1 cellular context compared by ENCODE assay signal in the genomic region with DNA sequence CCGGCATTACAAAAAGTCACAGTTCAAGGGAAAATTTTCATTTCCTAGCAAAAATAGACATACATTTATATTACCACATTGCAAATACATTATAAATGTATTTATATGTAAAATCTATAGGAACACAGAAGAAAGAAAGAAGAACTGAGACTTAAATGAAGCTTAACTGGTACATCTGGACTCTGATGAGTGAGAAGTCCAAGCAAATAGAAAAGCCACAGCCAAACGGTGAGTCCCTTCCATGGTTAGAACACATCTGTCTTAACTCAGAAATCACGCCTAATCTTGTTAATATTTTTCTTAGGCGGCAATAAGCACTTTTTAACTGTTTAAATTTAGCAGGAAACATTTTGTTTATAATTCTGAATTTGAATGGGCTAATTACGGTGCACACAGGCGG.
TF ChIP-seq lines count a peak whose summit lies in the region.

No MANE protein-coding gene starts in this region.

TF ChIP-seq in HepG2, 621 proteins besides CTCF, POLR2A, EP300 and RAD21:
- TF ChIP-seq, protein P1, sequence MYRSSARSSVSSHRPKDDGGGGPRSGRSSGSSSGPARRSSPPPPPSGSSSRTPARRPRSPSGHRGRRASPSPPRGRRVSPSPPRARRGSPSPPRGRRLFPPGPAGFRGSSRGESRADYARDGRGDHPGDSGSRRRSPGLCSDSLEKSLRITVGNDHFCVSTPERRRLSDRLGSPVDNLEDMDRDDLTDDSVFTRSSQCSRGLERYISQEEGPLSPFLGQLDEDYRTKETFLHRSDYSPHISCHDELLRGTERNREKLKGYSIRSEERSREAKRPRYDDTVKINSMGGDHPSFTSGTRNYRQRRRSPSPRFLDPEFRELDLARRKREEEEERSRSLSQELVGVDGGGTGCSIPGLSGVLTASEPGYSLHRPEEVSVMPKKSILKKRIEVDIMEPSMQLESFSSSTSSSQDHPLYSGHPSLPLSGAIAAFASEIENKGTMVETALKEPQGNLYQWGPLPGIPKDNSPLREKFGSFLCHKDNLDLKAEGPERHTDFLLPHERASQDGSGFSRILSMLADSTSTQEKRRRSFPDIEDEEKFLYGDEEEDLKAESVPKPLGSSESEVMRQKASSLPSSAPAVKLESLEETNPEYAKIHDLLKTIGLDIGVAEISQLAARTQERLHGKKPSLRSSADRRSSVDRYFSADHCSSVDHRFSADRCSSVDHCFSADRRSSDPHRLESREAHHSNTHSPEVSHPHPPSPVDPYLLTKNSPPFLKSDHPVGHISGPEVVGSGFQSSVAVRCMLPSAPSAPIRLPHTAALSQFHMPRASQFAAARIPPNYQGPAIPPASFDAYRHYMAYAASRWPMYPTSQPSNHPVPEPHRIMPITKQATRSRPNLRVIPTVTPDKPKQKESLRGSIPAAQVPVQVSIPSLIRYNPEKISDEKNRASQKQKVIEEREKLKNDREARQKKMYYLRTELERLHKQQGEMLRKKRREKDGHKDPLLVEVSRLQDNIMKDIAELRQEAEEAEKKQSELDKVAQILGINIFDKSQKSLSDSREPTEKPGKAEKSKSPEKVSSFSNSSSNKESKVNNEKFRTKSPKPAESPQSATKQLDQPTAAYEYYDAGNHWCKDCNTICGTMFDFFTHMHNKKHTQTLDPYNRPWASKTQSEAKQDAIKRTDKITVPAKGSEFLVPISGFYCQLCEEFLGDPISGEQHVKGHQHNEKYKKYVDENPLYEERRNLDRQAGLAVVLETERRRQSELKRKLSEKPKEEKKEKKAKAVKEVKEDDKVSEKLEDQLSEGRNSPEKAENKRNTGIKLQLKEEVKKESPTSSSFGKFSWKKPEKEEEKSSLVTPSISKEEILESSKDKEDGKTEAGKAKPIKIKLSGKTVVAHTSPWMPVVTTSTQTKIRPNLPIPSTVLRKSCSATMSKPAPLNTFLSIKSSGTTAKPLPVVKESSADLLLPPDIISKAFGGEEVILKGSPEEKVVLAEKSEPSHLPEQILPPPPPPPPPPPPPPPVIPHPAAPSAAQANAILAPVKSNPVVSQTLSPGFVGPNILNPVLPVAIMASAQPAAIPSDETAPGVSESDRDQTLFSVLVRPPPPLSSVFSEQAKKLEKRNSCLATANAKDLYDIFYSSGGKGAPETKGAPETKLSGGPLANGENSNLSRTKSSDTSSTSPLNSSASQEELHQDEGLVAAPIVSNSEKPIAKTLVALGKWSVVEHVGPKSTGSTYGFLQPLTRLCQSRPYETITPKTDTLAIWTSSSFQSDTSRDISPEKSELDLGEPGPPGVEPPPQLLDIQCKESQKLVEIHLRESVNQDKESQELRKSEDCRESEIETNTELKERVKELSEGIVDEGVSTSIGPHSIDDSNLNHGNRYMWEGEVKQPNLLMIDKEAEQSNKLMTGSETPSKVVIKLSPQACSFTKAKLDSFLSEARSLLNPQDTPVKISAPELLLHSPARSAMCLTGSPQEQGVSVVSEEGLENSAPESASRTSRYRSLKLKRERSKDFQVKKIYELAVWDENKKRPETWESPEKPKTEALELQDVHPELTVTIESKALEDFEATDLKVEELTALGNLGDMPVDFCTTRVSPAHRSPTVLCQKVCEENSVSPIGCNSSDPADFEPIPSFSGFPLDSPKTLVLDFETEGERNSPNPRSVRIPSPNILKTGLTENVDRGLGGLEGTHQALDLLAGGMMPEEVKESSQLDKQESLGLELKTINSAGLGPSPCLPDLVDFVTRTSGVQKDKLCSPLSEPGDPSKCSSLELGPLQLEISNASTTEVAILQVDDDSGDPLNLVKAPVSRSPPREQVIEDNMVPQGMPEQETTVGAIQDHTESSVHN (CRISPR knock-in tag; IDR thresholded peaks at IDR 0.05), result no peak
- no peak for TF ChIP-seq ZNF224 (CRISPR knock-in tag; IDR thresholded peaks at IDR 0.05)
- TF ChIP-seq ZNF883 (CRISPR knock-in tag; IDR thresholded peaks at IDR 0.05; ENCODE audit: not compliant biosample characterization), result no peak
- no peak for TF ChIP-seq ZSCAN30 (CRISPR knock-in tag; IDR thresholded peaks at IDR 0.05)
- TF ChIP-seq ZNF33B (CRISPR knock-in tag; IDR thresholded peaks at IDR 0.05), result no peak
- TF ChIP-seq ZNF510 (CRISPR knock-in tag; IDR thresholded peaks at IDR 0.05; ENCODE audit: low read depth), result no peak
- no peak for TF ChIP-seq NPAS2 (CRISPR knock-in tag; IDR thresholded peaks at IDR 0.05; ENCODE audit: borderline replicate concordance)
- TF ChIP-seq ZNF546 (CRISPR knock-in tag; conservative IDR thresholded peaks at IDR 0.05), result no peak
- TF ChIP-seq AGO1 (IDR thresholded peaks at IDR 0.05; ENCODE audit: low read depth, low read length, poor library complexity, severe bottlenecking), result no peak
- TF ChIP-seq EEA1 (CRISPR knock-in tag; IDR thresholded peaks at IDR 0.05; ENCODE audit: borderline replicate concordance), result no peak
- no peak for TF ChIP-seq ZNF7 (CRISPR knock-in tag; IDR thresholded peaks at IDR 0.05)
